12 cellular contexts compared by ENCODE assay signal in genomic region chr11:121455115-121455514, GRCh38. TPM values are rescaled to one million over a fixed set of nuclear protein-coding genes. Genes with fewer than 3 reads are reported as not detected.
DNase-seq lines count a peak whose midpoint lies in the region; ATAC-seq and TF ChIP-seq lines count a peak whose summit lies in the region.
"Had no signal": no experiment of that assay in that cellular context is flagged by ENCODE, and none has a peak within 500 bp of the region (broad histone marks: within the 10 kb centered on the region; RNA-seq: fewer than 3 reads in every experiment).

No MANE protein-coding gene starts in this region.

- intact Hi-C loops in Calu3 (cut with micrococcal nuclease; ENCODE audit: unreplicated experiment) = no loop called here

- H3K9me3 Mint-ChIP-seq in activated T-cell treated with anti-CD3 and anti-CD28 coated beads, Interleukin-2, amount 50 U/mL, for 72 hours = no peaks in the 10 kb centered on the region
- H3K9me3 Mint-ChIP-seq in T-cell (no peaks in the 10 kb centered on the region), Calu3 (ENCODE audit: low read depth, unreplicated experiment) (no peaks in the 10 kb centered on the region)
- no peaks in the 10 kb centered on the region for H3K9me3 Mint-ChIP-seq in effector memory CD8-positive, alpha-beta T cell
- H3K9me3 Mint-ChIP-seq in stimulated activated effector memory CD8-positive, alpha-beta T cell treated with anti-CD3 and anti-CD28 coated beads, Interleukin-12 subunit alpha, Interleukin-12 subunit beta, amount 100 ng/mL, for 72 hours = no peaks in the 10 kb centered on the region

- peaks cover 90% of the 10 kb centered on the region for H3K4me1 Mint-ChIP-seq in activated T-cell treated with anti-CD3 and anti-CD28 coated beads, Interleukin-2, amount 50 U/mL, for 72 hours (ENCODE audit: low read depth)
- H3K4me1 Mint-ChIP-seq in T-cell (peaks cover 75 to 90% (median 85%) of the 10 kb centered on the region in 3 donors), Calu3 (ENCODE audit: low read depth, unreplicated experiment) (no peaks in the 10 kb centered on the region)
- H3K4me1 Mint-ChIP-seq in effector memory CD8-positive, alpha-beta T cell (ENCODE audit: low read depth in 2 of 2) = peaks cover 74 to 88% of the 10 kb centered on the region in 2 donors
- peaks cover 89% of the 10 kb centered on the region for H3K4me1 Mint-ChIP-seq in stimulated activated effector memory CD8-positive, alpha-beta T cell treated with anti-CD3 and anti-CD28 coated beads, Interleukin-12 subunit alpha, Interleukin-12 subunit beta, amount 100 ng/mL, for 72 hours

- CTCF ChIA-PET in T-cell (lab: Charles Lee) = interaction anchor here in 1 of 2 donors (0.8 kb wide), 1 partner anchor 28 kb away, joined by 3 read pairs; no protein-coding TSS in a partner anchor
- CTCF ChIA-PET in Calu3 (lab: Charles Lee) = no interaction called here

- peaks cover 4 to 5% of the 10 kb centered on the region in 2 donors for H3K36me3 Mint-ChIP-seq in activated T-cell treated with anti-CD3 and anti-CD28 coated beads, Interleukin-2, amount 50 U/mL, for 72 hours (ENCODE audit: insufficient read depth in 2 of 2)
- H3K36me3 Mint-ChIP-seq in T-cell (peaks cover 52% of the 10 kb centered on the region), Calu3 (ENCODE audit: insufficient read depth, unreplicated experiment) (peaks cover 13% of the 10 kb centered on the region)
- H3K36me3 Mint-ChIP-seq in effector memory CD8-positive, alpha-beta T cell (ENCODE audit: insufficient read depth) = peaks cover 30% of the 10 kb centered on the region
- peaks cover 13% of the 10 kb centered on the region for H3K36me3 Mint-ChIP-seq in stimulated activated effector memory CD8-positive, alpha-beta T cell treated with anti-CD3 and anti-CD28 coated beads, Interleukin-12 subunit alpha, Interleukin-12 subunit beta, amount 100 ng/mL, for 72 hours

- H3K27ac Mint-ChIP-seq in activated T-cell treated with anti-CD3 and anti-CD28 coated beads, Interleukin-2, amount 50 U/mL, for 72 hours = peak overlapping the region; percentile 95
- H3K27ac Mint-ChIP-seq in T-cell = peak overlapping the region; percentile 91 to 95
- peak overlapping the region; percentile 95 to 98 for H3K27ac Mint-ChIP-seq in effector memory CD8-positive, alpha-beta T cell
- H3K27ac Mint-ChIP-seq in stimulated activated effector memory CD8-positive, alpha-beta T cell treated with anti-CD3 and anti-CD28 coated beads, Interleukin-12 subunit alpha, Interleukin-12 subunit beta, amount 100 ng/mL, for 72 hours = peak overlapping the region; percentile 97
- H3K27ac Mint-ChIP-seq in Calu3 (ENCODE audit: unreplicated experiment) = no peak overlapping the region

- H3K27me3 Mint-ChIP-seq in activated T-cell treated with anti-CD3 and anti-CD28 coated beads, Interleukin-2, amount 50 U/mL, for 72 hours (ENCODE audit: low read depth) = no peaks in the 10 kb centered on the region
- H3K27me3 Mint-ChIP-seq in T-cell (no peaks in the 10 kb centered on the region), Calu3 (ENCODE audit: unreplicated experiment) (no peaks in the 10 kb centered on the region)
- no peaks in the 10 kb centered on the region for H3K27me3 Mint-ChIP-seq in effector memory CD8-positive, alpha-beta T cell

- POLR2A ChIA-PET in T-cell (lab: Charles Lee) = interaction anchor here (0.9 to 3.0 kb wide), 3 partner anchors 10 to 26 kb away, joined by 3 to 9 read pairs (median 3); no protein-coding TSS in a partner anchor

- BruUV-seq in Calu3 (replicated peaks; lab: Mats Ljungman, UMichigan) = no TSS peak

- ATAC-seq in activated T-cell treated with anti-CD3 and anti-CD28 coated beads, Interleukin-2, amount 50 U/mL, for 72 hours (replicated peaks in 1 of 2) = no peak
- ATAC-seq in T-cell (replicated peaks in 1 of 4) = no peak
- ATAC-seq in effector memory CD8-positive, alpha-beta T cell (replicated peaks) = no peak
- ATAC-seq in stimulated activated effector memory CD8-positive, alpha-beta T cell treated with anti-CD3 and anti-CD28 coated beads, Interleukin-12 subunit alpha, Interleukin-12 subunit beta, amount 100 ng/mL, for 72 hours = no peak
- no peak for ATAC-seq in HG02981 (IDR thresholded peaks at IDR 0.05; ENCODE audit: unreplicated experiment)

- H3K4me3 Mint-ChIP-seq in activated T-cell treated with anti-CD3 and anti-CD28 coated beads, Interleukin-2, amount 50 U/mL, for 72 hours = peak overlapping the region; percentile 97
- H3K4me3 Mint-ChIP-seq in T-cell (peak overlapping the region; percentile 97 to 99 (median 98)), Calu3 (ENCODE audit: low read depth, unreplicated experiment) (no peak overlapping the region)
- peak overlapping the region; percentile 97 to 99 for H3K4me3 Mint-ChIP-seq in effector memory CD8-positive, alpha-beta T cell
- H3K4me3 Mint-ChIP-seq in stimulated activated effector memory CD8-positive, alpha-beta T cell treated with anti-CD3 and anti-CD28 coated beads, Interleukin-12 subunit alpha, Interleukin-12 subunit beta, amount 100 ng/mL, for 72 hours = peak overlapping the region; percentile 97

- DNase-seq in activated T-cell treated with anti-CD3 and anti-CD28 coated beads, Interleukin-2, amount 50 U/mL, for 72 hours = no peak
- no peak for DNase-seq in activated T-cell treated with anti-CD3 and anti-CD28 coated beads, Interleukin-2, amount 50 U/mL, for 48 hours
- DNase-seq in T-cell = no peak
- no peak for DNase-seq in effector memory CD8-positive, alpha-beta T cell
- DNase-seq in stimulated activated effector memory CD8-positive, alpha-beta T cell treated with anti-CD3 and anti-CD28 coated beads, Interleukin-12 subunit alpha, Interleukin-12 subunit beta, amount 100 ng/mL, for 72 hours (ENCODE audit: low spot score in 2 of 2) = no peak
- no peak for DNase-seq in H4 (ENCODE audit: low spot score)
- no peak for DNase-seq in Calu3
- DNase-seq: KBM-7, mesenchymal stem cell, NCI-H146, NCI-H510A had no signal

- no peak for TF ChIP-seq CTCF in Calu3 (IDR thresholded peaks at IDR 0.05; ENCODE audit: unreplicated experiment)

RNA-seq across cellular contexts. Expression of gene SORL1, which starts 3.0 kb away (rescaled TPM):
- 10 to 100 TPM; 66.3 to 80.0 TPM for total RNA-seq in activated T-cell treated with anti-CD3 and anti-CD28 coated beads, Interleukin-2, amount 50 U/mL, for 72 hours
- 100 to 1,000 TPM; 361 to 422 (median 392) TPM for total RNA-seq in T-cell
- 2.5 and 3.6 TPM in 2 replicates for total RNA-seq in H4 (2014; rRNA removed; shearing (Covaris generic))
- total RNA-seq in Calu3 (2022) = 5.9 and 6.1 TPM in 2 replicates
